Comparison of ENCODE assay signal across 7 cellular contexts in genomic region chr12:53659011-53659551, GRCh38. TPM values are rescaled to one million over a fixed set of nuclear protein-coding genes. Genes with fewer than 3 reads are reported as not detected.
DNase-seq lines count a peak whose midpoint lies in the region; ATAC-seq and TF ChIP-seq lines count a peak whose summit lies in the region.

No MANE protein-coding gene starts in this region.

- no peaks in the 10 kb centered on the region for H3K27me3 ChIP-seq in MM.1S (replicated peaks; ENCODE audit: insufficient read depth, low read length)
- no peaks in the 10 kb centered on the region for H3K27me3 ChIP-seq in body of pancreas

- H3K4me3 Mint-ChIP-seq in activated T-cell treated with anti-CD3 and anti-CD28 coated beads, Interleukin-2, amount 50 U/mL, for 72 hours, result no peak overlapping the region

- peaks cover 4% of the 10 kb centered on the region; the same call in 1 of the 2 replicates for H3F3A ChIP-seq in MM.1S (ENCODE audit: insufficient read depth, low read length)

- H3K9me3 Mint-ChIP-seq in activated T-cell treated with anti-CD3 and anti-CD28 coated beads, Interleukin-2, amount 50 U/mL, for 72 hours, result no peaks in the 10 kb centered on the region

- intact Hi-C loops in body of pancreas (cut with DNase I), result no loop called here

- no peaks in the 10 kb centered on the region for H3K9me2 ChIP-seq in MM.1S (replicated peaks; ENCODE audit: insufficient read depth, low read length)

- H2AFZ ChIP-seq in MM.1S (ENCODE audit: low read length), result no peak overlapping the region

- peaks cover 1 to 5% of the 10 kb centered on the region in 2 donors for H3K36me3 Mint-ChIP-seq in activated T-cell treated with anti-CD3 and anti-CD28 coated beads, Interleukin-2, amount 50 U/mL, for 72 hours (ENCODE audit: insufficient read depth in 2 of 2)

- ATAC-seq in body of pancreas (peak; percentile 96), GM21723 (IDR thresholded peaks at IDR 0.05; ENCODE audit: unreplicated experiment) (no peak), HG03045 (IDR thresholded peaks at IDR 0.05; ENCODE audit: unreplicated experiment) (no peak)
- no peak for ATAC-seq in activated T-cell treated with anti-CD3 and anti-CD28 coated beads, Interleukin-2, amount 50 U/mL, for 72 hours (replicated peaks in 1 of 2)

- no peak overlapping the region for H3K9ac ChIP-seq in MM.1S (ENCODE audit: low read length)

- no peak for DNase-seq in MM.1S
- DNase-seq in body of pancreas, result peak; percentile 78 to 91 (median 82)
- DNase-seq in iPS-NIHi7 (ENCODE audit: extremely low spot score), result peak; percentile 33
- peak; percentile 65 for DNase-seq in smooth muscle cell of the brain vasculature (ENCODE audit: low read depth, low spot score)
- DNase-seq in activated T-cell treated with anti-CD3 and anti-CD28 coated beads, Interleukin-2, amount 50 U/mL, for 72 hours, result no peak

- TF ChIP-seq POLR2A in body of pancreas (IDR thresholded peaks at IDR 0.05), result peak in 2 of 3 donors; percentile 37 to 46

- H3K27ac ChIP-seq in MM.1S (ENCODE audit: low read length), result no peak overlapping the region
- peak overlapping the region; percentile 25 to 95 (median 85) for H3K27ac ChIP-seq in body of pancreas

- H3K9me3 ChIP-seq in MM.1S (replicated peaks; ENCODE audit: insufficient read depth, low read length) (no peaks in the 10 kb centered on the region), body of pancreas (no peaks in the 10 kb centered on the region)

- H3K27me3 Mint-ChIP-seq in activated T-cell treated with anti-CD3 and anti-CD28 coated beads, Interleukin-2, amount 50 U/mL, for 72 hours (ENCODE audit: low read depth), result no peaks in the 10 kb centered on the region

- peak overlapping the region; percentile 56 for H3K4me2 ChIP-seq in MM.1S (ENCODE audit: low read depth, low read length)

- no peaks in the 10 kb centered on the region for H3K4me1 Mint-ChIP-seq in activated T-cell treated with anti-CD3 and anti-CD28 coated beads, Interleukin-2, amount 50 U/mL, for 72 hours (ENCODE audit: low read depth)

- no peak overlapping the region for H3K27ac Mint-ChIP-seq in activated T-cell treated with anti-CD3 and anti-CD28 coated beads, Interleukin-2, amount 50 U/mL, for 72 hours

- H3K36me3 ChIP-seq in MM.1S (replicated peaks; ENCODE audit: insufficient read depth, low read length) (no peaks in the 10 kb centered on the region), body of pancreas (replicated peaks in 1 of 2; ENCODE audit: insufficient read depth in 1 of 2, low read depth in 2 of 2) (no peaks in the 10 kb centered on the region)

- 15 to 19% methylated on average over 3 of the region's 3 CpGs for WGBS in body of pancreas, 2 donors

- H4K20me1 ChIP-seq in MM.1S (ENCODE audit: insufficient read depth, low read length), result no peaks in the 10 kb centered on the region

- H3K79me2 ChIP-seq in MM.1S (ENCODE audit: low read length), result no peaks in the 10 kb centered on the region

- TF ChIP-seq CTCF in MM.1S (IDR thresholded peaks at IDR 0.05; ENCODE audit: low read length) (no peak), body of pancreas (IDR thresholded peaks at IDR 0.05) (no peak)

- H3K4me1 ChIP-seq in MM.1S (ENCODE audit: low read length), result peaks cover 22% of the 10 kb centered on the region
- peaks cover 54% of the 10 kb centered on the region for H3K4me1 ChIP-seq in body of pancreas

- H3K4me3 ChIP-seq in MM.1S (ENCODE audit: low read length), result no peak overlapping the region
- H3K4me3 ChIP-seq in body of pancreas, result no peak overlapping the region

RNA-seq across cellular contexts. Expression of gene ATP5MC2, which starts 16.8 kb away (rescaled TPM):
- 100 to 1,000 TPM in 1 of 2 donors, 10 to 100 TPM in 1; 94.3 to 143 TPM for total RNA-seq in body of pancreas
- 100 to 1,000 TPM; 349 to 440 TPM for total RNA-seq in activated T-cell treated with anti-CD3 and anti-CD28 coated beads, Interleukin-2, amount 50 U/mL, for 72 hours

RNA-seq across cellular contexts. Expression of gene ATF7, which starts 32.9 kb away (rescaled TPM):
- total RNA-seq in body of pancreas, result 10 to 100 TPM; 12.9 to 21.3 TPM
- total RNA-seq in activated T-cell treated with anti-CD3 and anti-CD28 coated beads, Interleukin-2, amount 50 U/mL, for 72 hours, result 10 to 100 TPM; 27.4 to 28.1 TPM

Comparison
In these comparisons a context has a peak if more than half of its experiments do, and no peak if none do; other contexts are left out.
1. DNase-seq: peak in body of pancreas (4 of 4), iPS-NIHi7 (single experiment) and smooth muscle cell of the brain vasculature (single experiment); none in MM.1S (single experiment) and activated T-cell treated with anti-CD3 and anti-CD28 coated beads, Interleukin-2, amount 50 U/mL, for 72 hours (0 of 2).